Comparison of ENCODE assay signal across 9 cellular contexts in genomic region chr20:17875106-17875980, GRCh38.
A peak's percentile ranks its signal among the peaks of the same experiment; 100 is the strongest.
DNase-seq lines count a peak whose midpoint lies in the region; TF ChIP-seq lines count a peak whose summit lies in the region.
"Had no signal": no experiment of that assay in that cellular context is flagged by ENCODE, and none has a peak within 500 bp of the region (broad histone marks: within the 10 kb centered on the region; RNA-seq: fewer than 3 reads in every experiment).

No MANE protein-coding gene starts in this region.

- H3K4me3 ChIP-seq in foreskin fibroblast (ENCODE audit: low read depth in 1 of 2, low read length in 2 of 2) (no peak overlapping the region), ovary (no peak overlapping the region)

- POLR2A ChIA-PET in RWPE1 (lab: Yijun Ruan, JAX; ENCODE audit: low non-redundant PET), result interaction anchor here (0.6 kb wide), 1 partner anchor 21 kb away, joined by 3 read pairs; no protein-coding TSS in a partner anchor
- POLR2A ChIA-PET in activated CD4-positive, alpha-beta T cell treated with anti-CD3 and anti-CD28 coated beads, Interleukin-2, amount 10 ng/mL, durations not matched to agents 7 days and 5 days (lab: Charles Lee), result no interaction called here

- no peak for TF ChIP-seq POLR2A in ovary (IDR thresholded peaks at IDR 0.05)

- no peak overlapping the region for H3K27ac Mint-ChIP-seq in activated CD4-positive, alpha-beta T cell treated with anti-CD3 and anti-CD28 coated beads, Interleukin-2, amount 10 ng/mL, durations not matched to agents 7 days and 5 days

- H3K9me3 ChIP-seq in ovary, result no peaks in the 10 kb centered on the region

- no peaks in the 10 kb centered on the region for H3K36me3 ChIP-seq in ovary

- no peak for TF ChIP-seq CTCF in RWPE1 (conservative IDR thresholded peaks at IDR 0.05; ENCODE audit: low read depth)
- no peak for TF ChIP-seq CTCF in foreskin fibroblast (IDR thresholded peaks at IDR 0.05; ENCODE audit: low read depth, low read length)
- no peak for TF ChIP-seq CTCF in ovary (IDR thresholded peaks at IDR 0.05)

- H3K27me3 ChIP-seq in ovary, result no peaks in the 10 kb centered on the region

- peak overlapping the region; percentile 77 for H3K27ac ChIP-seq in RWPE1
- peak overlapping the region in 1 of 2 donors; percentile 65 for H3K27ac ChIP-seq in ovary

- no peaks in the 10 kb centered on the region for H3K9me3 Mint-ChIP-seq in activated CD4-positive, alpha-beta T cell treated with anti-CD3 and anti-CD28 coated beads, Interleukin-2, amount 10 ng/mL, durations not matched to agents 7 days and 5 days

- peaks cover 17% of the 10 kb centered on the region for H3K4me1 ChIP-seq in ovary (ENCODE audit: insufficient read depth)

- CTCF ChIA-PET in RWPE1 (lab: Yijun Ruan, JAX), result interaction anchor here (0.7 kb wide), 2 partner anchors 22 to 192 kb away, joined by 3 read pairs; no protein-coding TSS in a partner anchor
- CTCF ChIA-PET in activated CD4-positive, alpha-beta T cell treated with anti-CD3 and anti-CD28 coated beads, Interleukin-2, amount 10 ng/mL, durations not matched to agents 7 days and 5 days (lab: Charles Lee), result interaction anchor here (1.5 kb wide), 2 partner anchors 24 to 35 kb away, joined by 3 to 4 read pairs; no protein-coding TSS in a partner anchor

- peaks cover 7% of the 10 kb centered on the region for H3K27me3 Mint-ChIP-seq in activated CD4-positive, alpha-beta T cell treated with anti-CD3 and anti-CD28 coated beads, Interleukin-2, amount 10 ng/mL, durations not matched to agents 7 days and 5 days

- no peak for TF ChIP-seq EP300 in ovary (IDR thresholded peaks at IDR 0.05)

- WGBS in ovary, 3 donors, result 15 to 24% (median 20%) methylated on average over 15 of the region's 15 CpGs

- H3K36me3 Mint-ChIP-seq in activated CD4-positive, alpha-beta T cell treated with anti-CD3 and anti-CD28 coated beads, Interleukin-2, amount 10 ng/mL, durations not matched to agents 7 days and 5 days (ENCODE audit: low read depth), result no peaks in the 10 kb centered on the region

- intact Hi-C loops in ovary (cut with DNase I), result loop anchor here in 1 of 4 donors (10.0 kb wide), 1 partner anchor 91 kb away; no protein-coding TSS in a partner anchor

- peak; percentile 64 for DNase-seq in AG20443 (ENCODE audit: low spot score)
- peak; percentile 35 for DNase-seq in RWPE1 (ENCODE audit: low spot score)
- peak; percentile 71 to 86 for DNase-seq in foreskin fibroblast
- peak; percentile 86 to 95 (median 92) for DNase-seq in ovary
- no peak for DNase-seq in NCI-H146 (lab: John Stamatoyannopoulos, UW)
- DNase-seq in activated CD4-positive, alpha-beta T cell treated with anti-CD3 and anti-CD28 coated beads, Interleukin-2, amount 10 ng/mL, durations not matched to agents 7 days and 5 days, result no peak
- DNase-seq in cerebellar nuclear complex (lab: John Stamatoyannopoulos, UW), result no peak
- DNase-seq in SK-N-DZ (ENCODE audit: low spot score), result no peak
- DNase-seq: DND-41 had no signal

- no peak overlapping the region for H3K4me3 Mint-ChIP-seq in activated CD4-positive, alpha-beta T cell treated with anti-CD3 and anti-CD28 coated beads, Interleukin-2, amount 10 ng/mL, durations not matched to agents 7 days and 5 days

- H3K4me1 Mint-ChIP-seq in activated CD4-positive, alpha-beta T cell treated with anti-CD3 and anti-CD28 coated beads, Interleukin-2, amount 10 ng/mL, durations not matched to agents 7 days and 5 days, result peaks cover 29% of the 10 kb centered on the region

Comparison
In these comparisons a context has a peak if more than half of its experiments do, and no peak if none do; other contexts are left out.
1. DNase-seq: peak in AG20443 (single experiment), RWPE1 (single experiment), foreskin fibroblast (2 of 2) and ovary (5 of 5); none in NCI-H146 (single experiment), activated CD4-positive, alpha-beta T cell treated with anti-CD3 and anti-CD28 coated beads, Interleukin-2, amount 10 ng/mL, durations not matched to agents 7 days and 5 days (single experiment), cerebellar nuclear complex (0 of 2) and SK-N-DZ (single experiment).